In genomic region chr17:43915561-43915960, GRCh38 we compare ENCODE assay signal across 2 cellular contexts.
TF ChIP-seq lines count a peak whose summit lies in the region.

No MANE protein-coding gene starts in this region.

TF ChIP-seq in IMR-90, 13 proteins besides CTCF, POLR2A, EP300 and RAD21:
- TF ChIP-seq BHLHE40 (IDR thresholded peaks at IDR 0.05; ENCODE audit: low read depth, low read length), result no peak
- no peak for TF ChIP-seq SMC3 (IDR thresholded peaks at IDR 0.05; ENCODE audit: low read depth, low read length)
- no peak for TF ChIP-seq RFX5 (IDR thresholded peaks at IDR 0.05; ENCODE audit: low read depth, low read length)
- no peak for TF ChIP-seq ELK1 (IDR thresholded peaks at IDR 0.05; ENCODE audit: borderline replicate concordance, low read depth, low read length)
- TF ChIP-seq NFE2L2 (IDR thresholded peaks at IDR 0.05; ENCODE audit: low read depth, low read length), result no peak
- TF ChIP-seq MAFK (IDR thresholded peaks at IDR 0.05; ENCODE audit: low read depth, low read length), result no peak
- TF ChIP-seq MXI1 (IDR thresholded peaks at IDR 0.05; ENCODE audit: borderline replicate concordance, low read depth, low read length), result no peak
- no peak for TF ChIP-seq FOS (IDR thresholded peaks at IDR 0.05; ENCODE audit: low read depth, low read length)
- TF ChIP-seq USF2 (IDR thresholded peaks at IDR 0.05; ENCODE audit: low read depth, low read length), result no peak
- no peak for TF ChIP-seq CEBPB (IDR thresholded peaks at IDR 0.05; ENCODE audit: low read depth, low read length)
- TF ChIP-seq MAZ (IDR thresholded peaks at IDR 0.05; ENCODE audit: borderline replicate concordance, low read depth, low read length), result no peak

TF ChIP-seq in H1, 55 proteins besides CTCF, POLR2A, EP300 and RAD21:
- TF ChIP-seq ATF3 (IDR thresholded peaks at IDR 0.05; ENCODE audit: insufficient read depth, low read depth, low read length) (no peak), MAX (IDR thresholded peaks at IDR 0.05) (no peak), TEAD4 (IDR thresholded peaks at IDR 0.05; ENCODE audit: low read depth, low read length) (no peak)
